20 cellular contexts compared by ENCODE assay signal in the genomic region with DNA sequence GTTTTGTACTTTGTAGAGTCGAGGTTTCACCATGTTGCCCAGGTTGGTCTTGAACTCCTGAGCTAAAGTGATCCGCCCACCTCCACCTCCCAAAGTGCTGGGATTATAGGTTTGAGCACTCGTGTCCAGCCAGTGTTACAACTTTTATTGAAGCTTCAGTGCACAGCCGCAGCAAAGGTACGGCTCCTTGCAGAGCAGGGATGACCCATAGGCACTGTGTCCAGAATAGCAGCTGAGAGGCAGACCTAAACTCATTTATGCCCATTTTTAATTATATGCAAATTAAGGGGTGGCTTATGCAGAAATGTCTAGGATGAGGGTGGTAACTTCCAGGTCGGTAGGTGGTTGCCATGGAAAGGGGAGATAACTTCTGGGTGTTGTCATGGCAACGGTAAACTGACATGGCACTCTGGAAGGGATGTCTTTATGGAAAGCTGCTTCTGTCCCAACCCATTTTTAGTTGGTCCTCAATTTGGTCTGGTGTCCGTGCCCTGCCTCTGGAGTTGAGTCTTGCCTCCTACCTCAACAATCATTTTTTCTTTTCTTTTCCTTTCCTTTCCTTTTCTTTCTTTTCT. TPM values are rescaled to one million over a fixed set of nuclear protein-coding genes. Genes with fewer than 3 reads are reported as not detected.
DNase-seq lines count a peak whose midpoint lies in the region; ATAC-seq lines count a peak whose summit lies in the region.
"Had no signal": no experiment of that assay in that cellular context is flagged by ENCODE, and none has a peak within 500 bp of the region (broad histone marks: within the 10 kb centered on the region; RNA-seq: fewer than 3 reads in every experiment).

No MANE protein-coding gene starts in this region.

- no peaks in the 10 kb centered on the region for H3K27me3 ChIP-seq in Karpas-422 (ENCODE audit: low read length)
- H3K27me3 ChIP-seq: adrenal gland, cardiac muscle cell had no signal

- DNase-seq in Caki2 (ENCODE audit: low read depth) (peak; percentile 48), Karpas-422 (peak; percentile 49), cerebellar cortex (ENCODE audit: low spot score) (peak; percentile 37), NCI-H2196 (lab: John Stamatoyannopoulos, UW; ENCODE audit: unreplicated experiment) (no peak), KG1 (lab: John Stamatoyannopoulos, UW) (no peak), Right ventricle myocardium superior (no peak)
- DNase-seq: activated CD4-positive, CD25-positive, alpha-beta regulatory T cell treated with anti-CD3 and anti-CD28 coated beads, Interleukin-2, amount 50 U/mL, for 72 hours; adrenal gland; COR-L47; effector CD8-positive, alpha-beta T cell; heart left ventricle; kidney; natural killer cell; NCI-H187; NCI-H510A treated with DMSO at 0.1 percent for 48 hours; small intestine had no signal

- no peaks in the 10 kb centered on the region for H3K36me3 ChIP-seq in Karpas-422 (ENCODE audit: insufficient read depth, low read length)
- H3K36me3 ChIP-seq: adrenal gland, cardiac muscle cell, heart left ventricle, prostate gland, SJCRH30 had no signal

- H3K4me1 ChIP-seq in Karpas-422 (ENCODE audit: low read length) = no peaks in the 10 kb centered on the region
- H3K4me1 ChIP-seq: adrenal gland, heart left ventricle, prostate gland had no signal

- in situ Hi-C loops in Caki2 (cut with HindIII; ENCODE audit: low pct_unique_long_range_greater_than_20kb, low sequenced_read_pairs) = no loop called here

- no peaks in the 10 kb centered on the region for H3K9me3 ChIP-seq in Karpas-422 (ENCODE audit: low read length)
- H3K9me3 ChIP-seq: adrenal gland, heart left ventricle, prostate gland, SJCRH30 had no signal

- no peak overlapping the region for H2AFZ ChIP-seq in Karpas-422 (ENCODE audit: low read length)

- no peak overlapping the region for H3K4me3 ChIP-seq in Karpas-422 (ENCODE audit: low read length)
- H3K4me3 ChIP-seq: adrenal gland, cardiac muscle cell, heart left ventricle, prostate gland, SJCRH30 had no signal

- no peak overlapping the region for H3K4me2 ChIP-seq in Karpas-422 (ENCODE audit: low read depth, low read length, poor library complexity, severe bottlenecking)

- no peak overlapping the region for H3K9ac ChIP-seq in Karpas-422 (ENCODE audit: low read length)

- no peaks in the 10 kb centered on the region for H3K79me2 ChIP-seq in Karpas-422 (ENCODE audit: low read length)

- ATAC-seq in Right ventricle myocardium superior (ENCODE audit: poor library complexity) = no peak
- ATAC-seq: activated T-helper 17 cell treated with anti-CD3 and anti-CD28 coated beads, Interleukin-2, amount 50 U/mL, for 72 hours; heart left ventricle; natural killer cell had no signal

- intact Hi-C loops in Right ventricle myocardium superior (cut with DNase I) = no loop called here

- H4K20me1 ChIP-seq in Karpas-422 (ENCODE audit: insufficient read depth, low read depth, low read length) = no peaks in the 10 kb centered on the region

- no peak overlapping the region for H3K27ac ChIP-seq in Karpas-422 (ENCODE audit: low read length)
- H3K27ac ChIP-seq: adrenal gland, cardiac muscle cell, heart left ventricle, prostate gland, SJCRH30 had no signal

- no peaks in the 10 kb centered on the region for H3K9me2 ChIP-seq in Karpas-422 (replicated peaks; ENCODE audit: insufficient read depth, low read length)

RNA-seq across cellular contexts. Expression of a gene that starts 22.7 kb away (rescaled TPM):
- total RNA-seq in Caki2 (2014; rRNA removed; shearing (Covaris generic); ENCODE audit: low replicate concordance) = 0.87 and 3.6 TPM in 2 replicates
- not detected in 2 replicates for total RNA-seq in Karpas-422 (2014; rRNA removed; shearing (Covaris generic); ENCODE audit: low replicate concordance)
- 0.16 TPM for total RNA-seq in Right ventricle myocardium superior

RNA-seq across cellular contexts. Expression of a gene that starts 27.4 kb away (rescaled TPM):
- total RNA-seq in Caki2 (2014; rRNA removed; shearing (Covaris generic); ENCODE audit: low replicate concordance) = 39.5 and 46.5 TPM in 2 replicates
- total RNA-seq in Karpas-422 (2014; rRNA removed; shearing (Covaris generic); ENCODE audit: low replicate concordance) = 40.4 and 97.3 TPM in 2 replicates
- total RNA-seq in Right ventricle myocardium superior = 47.4 TPM

RNA-seq across cellular contexts. Expression of a gene that starts 32.6 kb away (rescaled TPM):
- 20.0 and 42.3 TPM in 2 replicates for total RNA-seq in Caki2 (2014; rRNA removed; shearing (Covaris generic); ENCODE audit: low replicate concordance)
- total RNA-seq in Karpas-422 (2014; rRNA removed; shearing (Covaris generic); ENCODE audit: low replicate concordance) = 5.7 and 6.7 TPM in 2 replicates
- 19.8 TPM for total RNA-seq in Right ventricle myocardium superior

RNA-seq across cellular contexts. Expression of a gene that starts 42.4 kb away (rescaled TPM):
- not detected in 2 replicates for total RNA-seq in Caki2 (2014; rRNA removed; shearing (Covaris generic); ENCODE audit: low replicate concordance)
- total RNA-seq in Karpas-422 (2014; rRNA removed; shearing (Covaris generic); ENCODE audit: low replicate concordance) = 1.5 and 2.8 TPM in 2 replicates
- 0.81 TPM for total RNA-seq in Right ventricle myocardium superior
- total RNA-seq: SJCRH30 had no signal

Comparison
In these comparisons a context has a peak if more than half of its experiments do, and no peak if none do; other contexts are left out.
1. DNase-seq: peak in Caki2 (single experiment), Karpas-422 (single experiment) and cerebellar cortex (single experiment); none in NCI-H2196 (single experiment), KG1 (single experiment) and Right ventricle myocardium superior (single experiment).